31 cellular contexts compared by ENCODE assay signal in the genomic region with DNA sequence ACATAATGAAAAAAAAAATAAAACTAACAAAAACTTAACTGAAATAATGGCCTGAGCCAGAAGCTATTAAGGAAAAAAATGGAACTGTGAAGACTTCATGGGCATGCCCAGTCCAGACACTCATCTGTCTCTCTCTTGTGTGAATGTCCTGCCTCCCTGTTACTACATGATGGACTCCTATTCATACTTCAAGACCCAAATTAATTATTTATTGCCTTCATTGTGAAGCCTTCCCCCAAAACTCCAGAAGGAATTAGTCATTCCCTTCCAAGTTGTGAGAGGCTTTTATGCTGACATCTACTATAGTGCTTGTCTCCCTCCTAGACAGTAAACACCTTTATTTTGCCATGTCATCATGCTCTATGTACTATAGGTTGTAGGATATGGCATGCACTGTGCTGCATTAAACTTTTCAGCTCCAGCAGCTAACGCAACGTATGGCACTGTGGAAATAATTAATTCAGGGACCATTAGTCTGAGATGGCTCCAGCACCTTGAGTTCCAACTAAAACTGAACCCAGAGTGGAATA. TPM values are rescaled to one million over a fixed set of nuclear protein-coding genes. Genes with fewer than 3 reads are reported as not detected.
"Had no signal": no experiment of that assay in that cellular context is flagged by ENCODE, and none has a peak within 500 bp of the region (broad histone marks: within the 10 kb centered on the region; RNA-seq: fewer than 3 reads in every experiment).

No MANE protein-coding gene starts in this region.

- H3K4me3 ChIP-seq: coronary artery, esophagus squamous epithelium, lung, mucosa of descending colon, pancreas, smooth muscle cell, thoracic aorta, tibial nerve, upper lobe of left lung had no signal

- H3K4me3 Mint-ChIP-seq: effector memory CD8-positive, alpha-beta T cell; immature natural killer cell; mesothelial cell of epicardium; naive B cell; natural killer cell treated with Interleukin-12 subunit alpha and Interleukin-12 subunit beta and Interleukin-15 and Interleukin-18, amount 100 ng/mL, for 72 hours; neural crest cell; stimulated activated effector memory CD8-positive, alpha-beta T cell treated with anti-CD3 and anti-CD28 coated beads, Interleukin-12 subunit alpha, Interleukin-12 subunit beta, amount 100 ng/mL, for 72 hours; stimulated activated naive CD8-positive, alpha-beta T cell treated with anti-CD3 and anti-CD28 coated beads, Interleukin-15, Interleukin-2, amounts not matched to agents 100 ng/mL and 50 ng/mL, for 24 hours had no signal

- H3K4me1 ChIP-seq: pancreas, tibial nerve, upper lobe of left lung had no signal

- H3K9me3 Mint-ChIP-seq: effector memory CD8-positive, alpha-beta T cell; mesothelial cell of epicardium; neural crest cell; stimulated activated effector memory CD8-positive, alpha-beta T cell treated with anti-CD3 and anti-CD28 coated beads, Interleukin-12 subunit alpha, Interleukin-12 subunit beta, amount 100 ng/mL, for 72 hours had no signal

- FAIRE-seq: endometrium, frontal cortex, pancreas, urothelium cell line had no signal

- H3K27me3 Mint-ChIP-seq: stimulated activated naive CD8-positive, alpha-beta T cell treated with anti-CD3 and anti-CD28 coated beads, Interleukin-15, Interleukin-2, amounts not matched to agents 100 ng/mL and 50 ng/mL, for 24 hours had no signal

- H3K27ac Mint-ChIP-seq: effector memory CD8-positive, alpha-beta T cell; immature natural killer cell; mesothelial cell of epicardium; naive B cell; natural killer cell treated with Interleukin-12 subunit alpha and Interleukin-12 subunit beta and Interleukin-15 and Interleukin-18, amount 100 ng/mL, for 72 hours; progenitor cell of endocrine pancreas; stimulated activated effector memory CD8-positive, alpha-beta T cell treated with anti-CD3 and anti-CD28 coated beads, Interleukin-12 subunit alpha, Interleukin-12 subunit beta, amount 100 ng/mL, for 72 hours; stimulated activated naive CD8-positive, alpha-beta T cell treated with anti-CD3 and anti-CD28 coated beads, Interleukin-15, Interleukin-2, amounts not matched to agents 100 ng/mL and 50 ng/mL, for 24 hours had no signal

- H3K4me1 Mint-ChIP-seq: immature natural killer cell; neural crest cell; stimulated activated effector memory CD8-positive, alpha-beta T cell treated with anti-CD3 and anti-CD28 coated beads, Interleukin-12 subunit alpha, Interleukin-12 subunit beta, amount 100 ng/mL, for 72 hours had no signal

- H3K9me3 ChIP-seq: esophagus squamous epithelium, mucosa of descending colon, neutrophil, pancreas, thoracic aorta, tibial nerve, upper lobe of left lung had no signal

- H3K36me3 ChIP-seq: esophagus squamous epithelium, neutrophil, pancreas, thoracic aorta, tibial nerve, upper lobe of left lung had no signal

- DNase-seq: dermis blood vessel endothelial cell; effector memory CD8-positive, alpha-beta T cell; erythroblast; esophagus squamous epithelium; hypothalamus; immature natural killer cell; islet precursor cell; mesenchymal stem cell; mucosa of descending colon; naive B cell; pancreas; stimulated activated CD4-positive, alpha-beta T cell treated with anti-CD3 and anti-CD28 coated beads, Interleukin-2, amount 100 ng/mL, for 24 hours; stimulated activated CD4-positive, alpha-beta T cell treated with anti-CD3 and anti-CD28 coated beads, Interleukin-4, amount 100 ng/mL, for 24 hours; upper lobe of left lung had no signal

- H3K4me2 ChIP-seq: smooth muscle cell had no signal

- ATAC-seq: effector memory CD8-positive, alpha-beta T cell; left lobe of liver; mucosa of descending colon; natural killer cell treated with Interleukin-12 subunit alpha and Interleukin-12 subunit beta and Interleukin-15 and Interleukin-18, amount 100 ng/mL, for 72 hours; pancreas; sciatic nerve; stimulated activated effector memory CD8-positive, alpha-beta T cell treated with anti-CD3 and anti-CD28 coated beads, Interleukin-12 subunit alpha, Interleukin-12 subunit beta, amount 100 ng/mL, for 72 hours had no signal

- H3K27me3 ChIP-seq: esophagus squamous epithelium, neutrophil, pancreas, tibial nerve, upper lobe of left lung had no signal

- H3K36me3 Mint-ChIP-seq: immature natural killer cell; mesothelial cell of epicardium; natural killer cell treated with Interleukin-12 subunit alpha and Interleukin-12 subunit beta and Interleukin-15 and Interleukin-18, amount 100 ng/mL, for 72 hours; stimulated activated effector memory CD8-positive, alpha-beta T cell treated with anti-CD3 and anti-CD28 coated beads, Interleukin-12 subunit alpha, Interleukin-12 subunit beta, amount 100 ng/mL, for 72 hours had no signal

- H3K27ac ChIP-seq: coronary artery, esophagus squamous epithelium, neutrophil, pancreas, thoracic aorta, tibial nerve, upper lobe of left lung had no signal

RNA-seq across cellular contexts. Expression of a gene that starts 25.0 kb away (rescaled TPM):
- total RNA-seq: dermis blood vessel endothelial cell; esophagus squamous epithelium; left lobe of liver; lung; natural killer cell treated with Interleukin-12 subunit alpha and Interleukin-12 subunit beta and Interleukin-15 and Interleukin-18, amount 100 ng/mL, for 72 hours; neural crest cell; pancreas; smooth muscle cell; thoracic aorta; upper lobe of left lung had no signal
- polyA plus RNA-seq: pancreas, smooth muscle cell had no signal
